Comparison of ENCODE assay signal across 13 cellular contexts in the genomic region with DNA sequence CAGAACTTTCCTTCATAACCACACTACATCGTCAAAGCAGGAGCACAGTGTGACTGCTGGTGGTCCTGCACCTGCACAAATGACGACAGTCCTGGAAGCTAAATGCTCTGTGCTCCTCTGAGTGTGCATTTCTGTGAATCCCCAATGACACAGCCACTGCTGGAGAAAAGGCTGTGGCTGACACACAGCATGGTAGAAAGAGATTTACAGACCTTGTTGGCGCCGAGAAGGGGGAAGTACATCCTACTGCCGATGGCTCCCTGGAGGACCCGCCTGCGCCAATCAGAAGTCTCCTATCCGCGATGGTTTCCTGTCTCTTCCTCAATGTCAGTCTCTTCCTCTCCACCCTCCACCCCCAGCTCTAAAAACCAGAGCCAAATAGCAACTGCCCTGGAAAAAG.
DNase-seq lines count a peak whose midpoint lies in the region; ATAC-seq, FAIRE-seq and TF ChIP-seq lines count a peak whose summit lies in the region.
"Had no signal": no experiment of that assay in that cellular context is flagged by ENCODE, and none has a peak within 500 bp of the region (broad histone marks: within the 10 kb centered on the region; RNA-seq: fewer than 3 reads in every experiment).

No MANE protein-coding gene starts in this region.

- no peaks in the 10 kb centered on the region for H3F3A ChIP-seq in GM23248 (ENCODE audit: insufficient read depth)

- ATAC-seq in left lung, result no peak
- ATAC-seq: pancreas, PC-3 had no signal

- no peak overlapping the region for H2AFZ ChIP-seq in GM23248

- TF ChIP-seq CTCF in left lung (IDR thresholded peaks at IDR 0.05), result no peak

- H3K79me2 ChIP-seq in GM23248 (ENCODE audit: insufficient read depth), result no peaks in the 10 kb centered on the region

- H3K27me3 Mint-ChIP-seq in activated CD4-positive, alpha-beta T cell treated with anti-CD3 and anti-CD28 coated beads, Interleukin-2, amount 10 ng/mL, durations not matched to agents 24 days and 14 days, result peaks cover 3% of the 10 kb centered on the region
- H3K27me3 Mint-ChIP-seq in immature natural killer cell (ENCODE audit: low read depth in 3 of 3), result peaks cover 4 to 8% (median 7%) of the 10 kb centered on the region in 3 donors

- 77 to 81% methylated on average over 9 of the region's 9 CpGs for WGBS in GM23248 (ENCODE audit: low coverage in 1 of 2, low lambda C conversion rate in 2 of 2, missing lambda C conversion rate in 2 of 2), 2 experiments

- DNase-seq in Ammon's horn (ENCODE audit: low spot score) (peak; percentile 29), left lung (peak; percentile 46 to 83), mucosa of gallbladder (ENCODE audit: low spot score) (no peak), immature natural killer cell (no peak), GM23248 (no peak), GM12892 (ENCODE audit: insufficient read length) (no peak)
- DNase-seq in Jurkat, Clone E6-1 (ENCODE audit: low read depth, low spot score), result peak; percentile 82
- peak; percentile 69 for DNase-seq in activated CD4-positive, alpha-beta T cell treated with anti-CD3 and anti-CD28 coated beads, Interleukin-2, amount 10 ng/mL, durations not matched to agents 24 days and 14 days
- DNase-seq: C1 segment of cervical spinal cord, pancreas, PC-3 had no signal

- H3K36me3 ChIP-seq in left lung (no peaks in the 10 kb centered on the region), GM23248 (ENCODE audit: low read depth) (no peaks in the 10 kb centered on the region)
- H3K36me3 ChIP-seq: esophagus muscularis mucosa, pancreas had no signal

- H3K36me3 Mint-ChIP-seq in activated CD4-positive, alpha-beta T cell treated with anti-CD3 and anti-CD28 coated beads, Interleukin-2, amount 10 ng/mL, durations not matched to agents 24 days and 14 days (ENCODE audit: low read depth), result no peaks in the 10 kb centered on the region
- H3K36me3 Mint-ChIP-seq in immature natural killer cell, result no peaks in the 10 kb centered on the region

- TF ChIP-seq POLR2A in GM12892 (IDR thresholded peaks at IDR 0.05; ENCODE audit: low read depth, low read length), result no peak

- no peaks in the 10 kb centered on the region for H3K27me3 ChIP-seq in left lung
- peaks cover 9% of the 10 kb centered on the region; the same call in 1 of the 2 replicates for H3K27me3 ChIP-seq in GM23248 (replicated peaks; ENCODE audit: insufficient read depth)
- H3K27me3 ChIP-seq: esophagus muscularis mucosa, pancreas had no signal

- H3K27ac Mint-ChIP-seq in activated CD4-positive, alpha-beta T cell treated with anti-CD3 and anti-CD28 coated beads, Interleukin-2, amount 10 ng/mL, durations not matched to agents 24 days and 14 days, result no peak overlapping the region
- H3K27ac Mint-ChIP-seq in immature natural killer cell, result no peak overlapping the region

- H3K9ac ChIP-seq in GM23248, result no peak overlapping the region

- in situ Hi-C loops in GM23248 (cut with MboI), result no loop called here

- H3K27ac ChIP-seq in left lung (no peak overlapping the region), GM23248 (no peak overlapping the region)
- H3K27ac ChIP-seq: esophagus muscularis mucosa, pancreas had no signal

- H4K20me1 ChIP-seq in GM23248 (ENCODE audit: insufficient read depth), result no peaks in the 10 kb centered on the region

- no peaks in the 10 kb centered on the region for H3K9me3 Mint-ChIP-seq in activated CD4-positive, alpha-beta T cell treated with anti-CD3 and anti-CD28 coated beads, Interleukin-2, amount 10 ng/mL, durations not matched to agents 24 days and 14 days
- H3K9me3 Mint-ChIP-seq in immature natural killer cell, result no peaks in the 10 kb centered on the region

- no peak overlapping the region for H3K4me2 ChIP-seq in GM23248 (ENCODE audit: unreplicated experiment)

- peaks cover 7% of the 10 kb centered on the region for H3K4me1 Mint-ChIP-seq in activated CD4-positive, alpha-beta T cell treated with anti-CD3 and anti-CD28 coated beads, Interleukin-2, amount 10 ng/mL, durations not matched to agents 24 days and 14 days
- peaks cover 6% of the 10 kb centered on the region in 2 donors for H3K4me1 Mint-ChIP-seq in immature natural killer cell

- H3K9me2 ChIP-seq in GM23248 (ENCODE audit: insufficient read depth), result no peaks in the 10 kb centered on the region

- H3K4me1 ChIP-seq in left lung (peaks cover 0 to 53% of the 10 kb centered on the region in 2 donors), GM23248 (ENCODE audit: insufficient read depth) (no peaks in the 10 kb centered on the region)
- H3K4me1 ChIP-seq: pancreas had no signal

- H3K4me3 Mint-ChIP-seq in activated CD4-positive, alpha-beta T cell treated with anti-CD3 and anti-CD28 coated beads, Interleukin-2, amount 10 ng/mL, durations not matched to agents 24 days and 14 days, result peak overlapping the region; percentile 39
- H3K4me3 Mint-ChIP-seq in immature natural killer cell, result no peak overlapping the region

- H3K4me3 ChIP-seq in Jurkat, Clone E6-1 (ENCODE audit: low read length), result peak overlapping the region; percentile 57
- no peak overlapping the region for H3K4me3 ChIP-seq in left lung
- H3K4me3 ChIP-seq in GM23248, result no peak overlapping the region
- H3K4me3 ChIP-seq: esophagus muscularis mucosa, pancreas had no signal

- intact Hi-C loops in activated CD4-positive, alpha-beta T cell treated with anti-CD3 and anti-CD28 coated beads, Interleukin-2, amount 10 ng/mL, durations not matched to agents 24 days and 14 days (cut with micrococcal nuclease), result no loop called here
- intact Hi-C loops in left lung (cut with DNase I), result no loop called here

- H3K9me3 ChIP-seq in left lung (no peaks in the 10 kb centered on the region), GM23248 (ENCODE audit: low read depth) (no peaks in the 10 kb centered on the region)
- H3K9me3 ChIP-seq: esophagus muscularis mucosa, pancreas had no signal

- no peak for FAIRE-seq in GM12892 (lab: Jason Lieb, UNC)
- FAIRE-seq: keratinocyte, pancreas had no signal

Comparison
In these comparisons a context has a peak if more than half of its experiments do, and no peak if none do; other contexts are left out.
1. DNase-seq: peak in Ammon's horn (single experiment), Jurkat, Clone E6-1 (single experiment), activated CD4-positive, alpha-beta T cell treated with anti-CD3 and anti-CD28 coated beads, Interleukin-2, amount 10 ng/mL, durations not matched to agents 24 days and 14 days (single experiment) and left lung (2 of 2); none in mucosa of gallbladder (single experiment), immature natural killer cell (0 of 3), GM23248 (single experiment) and GM12892 (single experiment).